In the genomic region with DNA sequence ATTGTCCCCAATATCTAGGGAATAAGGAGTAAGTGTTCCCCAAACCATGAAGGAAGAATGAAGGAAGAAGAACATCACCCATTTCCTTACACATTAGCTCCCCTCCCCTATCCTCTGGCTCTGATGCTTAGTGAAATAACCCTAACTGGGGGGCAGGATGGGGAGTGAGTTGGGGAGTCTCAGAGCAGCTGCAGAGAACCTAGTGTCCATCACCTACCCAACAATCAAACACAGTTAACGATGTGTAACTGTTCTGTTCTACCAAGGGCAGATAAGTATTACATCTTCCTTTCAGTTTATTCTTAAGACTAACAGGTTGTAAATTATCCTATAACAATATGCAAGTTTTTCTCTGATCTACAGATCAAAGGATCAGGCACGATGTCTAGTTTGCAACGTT, we compare ENCODE assay signal across 14 cellular contexts. TPM values are rescaled to one million over a fixed set of nuclear protein-coding genes. Genes with fewer than 3 reads are reported as not detected.
DNase-seq lines count a peak whose midpoint lies in the region; ATAC-seq and TF ChIP-seq lines count a peak whose summit lies in the region.
"Had no signal": no experiment of that assay in that cellular context is flagged by ENCODE, and none has a peak within 500 bp of the region (broad histone marks: within the 10 kb centered on the region; RNA-seq: fewer than 3 reads in every experiment).

No MANE protein-coding gene starts in this region.

- H3K9me3 Mint-ChIP-seq in activated naive CD4-positive, alpha-beta T cell treated with anti-CD3 and anti-CD28 coated beads, Interleukin-2, amount 50 U/mL, for 24 hours, result no peaks in the 10 kb centered on the region

- no peaks in the 10 kb centered on the region for H3K27me3 ChIP-seq in duodenal mucosa (ENCODE audit: control insufficient read depth in 1 of 2, insufficient read depth in 2 of 2, low read length in 2 of 2)
- H3K27me3 ChIP-seq in thymus (ENCODE audit: control insufficient read depth, insufficient read depth), result no peaks in the 10 kb centered on the region
- no peaks in the 10 kb centered on the region for H3K27me3 ChIP-seq in heart right ventricle

- H3K9me3 ChIP-seq in duodenal mucosa (ENCODE audit: control insufficient read depth in 1 of 2, low read length in 2 of 2) (no peaks in the 10 kb centered on the region), thymus (ENCODE audit: control insufficient read depth) (no peaks in the 10 kb centered on the region), heart right ventricle (no peaks in the 10 kb centered on the region)

- peaks cover 80% of the 10 kb centered on the region for H3K4me1 Mint-ChIP-seq in activated naive CD4-positive, alpha-beta T cell treated with anti-CD3 and anti-CD28 coated beads, Interleukin-2, amount 50 U/mL, for 24 hours

- ATAC-seq in GM21529 (IDR thresholded peaks at IDR 0.05; ENCODE audit: unreplicated experiment) (no peak), heart right ventricle (no peak)
- ATAC-seq: left lobe of liver had no signal

- WGBS in thymus, result 3% methylated on average over 3 of the region's 3 CpGs
- WGBS in heart right ventricle, 2 donors, result 69 to 83% methylated on average over 3 of the region's 3 CpGs

- DNase-seq in activated naive CD4-positive, alpha-beta T cell treated with Interleukin-2 at 50 U/mL for 16 hours, result no peak
- DNase-seq in OCI-M1 (lab: John Stamatoyannopoulos, UW), result peak; percentile 51
- DNase-seq in medulla oblongata (ENCODE audit: extremely low spot score), result no peak
- DNase-seq in heart right ventricle, result no peak
- DNase-seq: activated CD4-positive, alpha-beta T cell treated with anti-CD3 and anti-CD28 coated beads for 48 hours; AML-193; amygdala; GF-D8; NCI-H1105 had no signal

- H3K4me1 ChIP-seq in duodenal mucosa (ENCODE audit: control insufficient read depth in 1 of 2, insufficient read depth in 2 of 2, low read length in 2 of 2) (peaks cover 69 to 70% of the 10 kb centered on the region in 2 donors), thymus (ENCODE audit: control insufficient read depth, insufficient read depth, low read length) (peaks cover 21% of the 10 kb centered on the region), heart right ventricle (peaks cover 0 to 94% (median 40%) of the 10 kb centered on the region in 9 donors)

- intact Hi-C loops in heart right ventricle (cut with DNase I), result no loop called here

- peaks cover 7% of the 10 kb centered on the region for H3K36me3 Mint-ChIP-seq in activated naive CD4-positive, alpha-beta T cell treated with anti-CD3 and anti-CD28 coated beads, Interleukin-2, amount 50 U/mL, for 24 hours

- peak overlapping the region; percentile 90 for H3K27ac Mint-ChIP-seq in activated naive CD4-positive, alpha-beta T cell treated with anti-CD3 and anti-CD28 coated beads, Interleukin-2, amount 50 U/mL, for 24 hours

- H3K27ac ChIP-seq in duodenal mucosa (ENCODE audit: low read depth, low read length) (no peak overlapping the region), thymus (ENCODE audit: low read depth) (peak overlapping the region; percentile 80), heart right ventricle (peak overlapping the region in 1 of 10 donors; percentile 72)

- H3K27me3 Mint-ChIP-seq in activated naive CD4-positive, alpha-beta T cell treated with anti-CD3 and anti-CD28 coated beads, Interleukin-2, amount 50 U/mL, for 24 hours, result no peaks in the 10 kb centered on the region

- no peak for TF ChIP-seq CTCF in heart right ventricle (IDR thresholded peaks at IDR 0.05)

- H3K4me3 ChIP-seq in duodenal mucosa (ENCODE audit: low read depth in 1 of 2, low read length in 2 of 2) (peak overlapping the region; percentile 7 to 51), thymus (ENCODE audit: low read length) (peak overlapping the region; percentile 50), heart right ventricle (no peak overlapping the region)

- no peak overlapping the region for H3K9ac ChIP-seq in duodenal mucosa (ENCODE audit: low read depth in 1 of 2, low read length in 2 of 2)

- H3K36me3 ChIP-seq in duodenal mucosa (ENCODE audit: control insufficient read depth in 1 of 2, insufficient read depth in 2 of 2, low read length in 2 of 2) (no peaks in the 10 kb centered on the region), thymus (ENCODE audit: control insufficient read depth, insufficient read depth) (peaks cover under 1% of the 10 kb centered on the region), heart right ventricle (peaks cover 0 to 1% (median 0%) of the 10 kb centered on the region in 9 donors)

- H3K4me3 Mint-ChIP-seq in activated naive CD4-positive, alpha-beta T cell treated with anti-CD3 and anti-CD28 coated beads, Interleukin-2, amount 50 U/mL, for 24 hours, result peak overlapping the region; percentile 63

RNA-seq across cellular contexts. Expression of gene ELF1, which starts 12.8 kb away (rescaled TPM):
- polyA plus RNA-seq in thymus, result 64.2 TPM
- 10 to 100 TPM; 31.1 to 60.5 (median 39.5) TPM for total RNA-seq in heart right ventricle
- polyA plus RNA-seq in heart right ventricle, result 10 to 100 TPM in 1 of 2 donors, 1 to 10 TPM in 1; 9.9 to 10.4 TPM

RNA-seq across cellular contexts. Expression of gene WBP4, which starts 55.0 kb away (rescaled TPM):
- polyA plus RNA-seq in thymus, result 16.6 TPM
- 10 to 100 TPM; 13.0 to 24.4 (median 21.8) TPM for total RNA-seq in heart right ventricle
- 10 to 100 TPM; 13.3 to 45.1 TPM for polyA plus RNA-seq in heart right ventricle

Comparison
In these comparisons a context has a peak if more than half of its experiments do, and no peak if none do; other contexts are left out.
1. H3K4me3 ChIP-seq: peak in duodenal mucosa (2 of 2) and thymus (single experiment); none in heart right ventricle (0 of 10).